Comparison of ENCODE assay signal across 8 cellular contexts in the genomic region with DNA sequence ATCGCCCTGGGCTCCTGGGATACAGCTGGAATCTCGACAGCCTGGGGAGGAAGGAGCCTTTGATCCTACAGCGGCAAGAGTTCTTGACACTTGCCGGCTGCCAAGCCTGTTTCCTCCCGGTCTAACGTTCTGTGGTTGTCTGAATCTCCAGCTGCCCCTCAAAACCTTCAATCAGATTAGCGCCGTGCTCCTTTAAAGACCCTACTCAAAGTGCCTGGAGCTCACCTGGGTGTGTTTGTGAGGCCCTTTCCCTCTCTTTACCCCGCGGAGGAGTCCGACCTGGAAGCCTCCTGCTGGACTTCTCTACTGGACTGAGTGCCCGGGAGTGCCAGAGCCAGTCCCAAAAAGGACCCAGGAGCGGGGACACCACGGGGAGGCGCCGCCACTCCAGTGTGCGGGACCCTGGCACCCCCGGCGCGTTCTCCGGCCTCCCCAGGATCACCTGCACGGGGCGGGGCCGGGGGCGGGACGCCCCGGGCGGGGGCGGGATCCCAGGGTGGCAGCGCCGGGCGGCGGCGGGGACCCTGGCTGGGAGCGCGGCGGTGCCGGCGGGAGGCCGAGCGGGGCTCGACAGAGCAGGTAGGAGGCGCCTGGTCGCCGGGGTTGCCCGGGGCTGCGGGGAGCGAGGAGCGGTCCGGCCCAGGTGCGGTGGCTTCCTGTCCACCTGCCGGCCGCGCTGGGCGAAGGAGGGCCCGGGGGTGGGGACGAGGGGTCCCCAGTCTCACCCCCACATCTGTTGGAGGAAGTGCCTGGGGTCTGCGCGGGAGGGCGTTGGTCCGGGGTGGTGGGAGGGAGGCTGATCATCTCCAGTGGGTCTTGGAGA. TPM values are rescaled to one million over a fixed set of nuclear protein-coding genes. Genes with fewer than 3 reads are reported as not detected.
A peak's percentile ranks its signal among the peaks of the same experiment; 100 is the strongest.
DNase-seq lines count a peak whose midpoint lies in the region; ATAC-seq lines count a peak whose summit lies in the region.

A gene with protein sequence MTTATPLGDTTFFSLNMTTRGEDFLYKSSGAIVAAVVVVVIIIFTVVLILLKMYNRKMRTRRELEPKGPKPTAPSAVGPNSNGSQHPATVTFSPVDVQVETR (plus strand): TSS at position 497 of the 823 bp plus-strand sequence. CDS start 39,344 bp downstream, outside the sequence.

- no peak for ATAC-seq in GM18868 (IDR thresholded peaks at IDR 0.05; ENCODE audit: unreplicated experiment)
- no peak for ATAC-seq in HG02678 (IDR thresholded peaks at IDR 0.05; ENCODE audit: unreplicated experiment)

- peak within 1 kb of the TSS in 2 of 6 donors; percentile 20 to 30 for H3K27ac Mint-ChIP-seq in immature natural killer cell

- H3K27me3 Mint-ChIP-seq in immature natural killer cell (ENCODE audit: low read depth in 3 of 3), result peaks cover 21 to 32% (median 25%) of the 10 kb centered on the region in 3 donors

- DNase-seq in stimulated activated CD4-positive, alpha-beta T cell treated with anti-CD3 and anti-CD28 coated beads, Interleukin-12 subunit alpha, Interleukin-12 subunit beta, amount 100 ng/mL, for 4 hours, result peak; percentile 51
- no peak for DNase-seq in stimulated activated CD4-positive, alpha-beta T cell treated with anti-CD3 and anti-CD28 coated beads, Interleukin-2, amount 100 ng/mL, for 48 hours
- DNase-seq in activated naive CD4-positive, alpha-beta T cell treated with anti-CD3 and anti-CD28 coated beads, Interleukin-2, amount 50 U/mL, for 16 hours, result peak; percentile 59
- DNase-seq in immature natural killer cell (no peak), hepatic stellate cell (ENCODE audit: low spot score) (no peak)
- DNase-seq in stimulated activated CD8-positive, alpha-beta memory T cell treated with anti-CD3 and anti-CD28 coated beads, Interleukin-2, amount 100 ng/mL, for 1 hour (ENCODE audit: low read depth in 2 of 2), result peak; percentile 10 to 37

- H3K36me3 Mint-ChIP-seq in immature natural killer cell, result peaks cover 0 to 4% (median 0%) of the 10 kb centered on the region in 3 donors

- H3K4me1 Mint-ChIP-seq in immature natural killer cell, result peaks cover 6 to 11% of the 10 kb centered on the region in 2 donors

- H3K9me3 Mint-ChIP-seq in immature natural killer cell, result peaks cover 0 to 5% (median 0%) of the 10 kb centered on the region in 6 donors

- peak within 1 kb of the TSS; percentile 22 to 68 (median 47) for H3K4me3 Mint-ChIP-seq in immature natural killer cell

RNA-seq across cellular contexts. Expression of the gene that starts here (rescaled TPM):
- polyA plus RNA-seq in immature natural killer cell, result not detected

Comparison
In these comparisons a context has a peak if more than half of its experiments do, and no peak if none do; other contexts are left out.
1. DNase-seq: peak in stimulated activated CD4-positive, alpha-beta T cell treated with anti-CD3 and anti-CD28 coated beads, Interleukin-12 subunit alpha, Interleukin-12 subunit beta, amount 100 ng/mL, for 4 hours (single experiment), activated naive CD4-positive, alpha-beta T cell treated with anti-CD3 and anti-CD28 coated beads, Interleukin-2, amount 50 U/mL, for 16 hours (single experiment) and stimulated activated CD8-positive, alpha-beta memory T cell treated with anti-CD3 and anti-CD28 coated beads, Interleukin-2, amount 100 ng/mL, for 1 hour (2 of 2); none in stimulated activated CD4-positive, alpha-beta T cell treated with anti-CD3 and anti-CD28 coated beads, Interleukin-2, amount 100 ng/mL, for 48 hours (0 of 2), immature natural killer cell (0 of 3) and hepatic stellate cell (single experiment).